In genomic region chr20:4862661-4863060, GRCh38 we compare ENCODE assay signal across 1 cellular context.
TF ChIP-seq lines count a peak whose summit lies in the region.

No MANE protein-coding gene starts in this region.

TF ChIP-seq in GM12878, 131 proteins besides CTCF, POLR2A, EP300 and RAD21 (continued from another document):
- no peak for TF ChIP-seq ZNF384 (IDR thresholded peaks at IDR 0.05; ENCODE audit: borderline replicate concordance, low read depth, low read length)
- no peak for TF ChIP-seq HDAC2 (IDR thresholded peaks at IDR 0.05)
- no peak for TF ChIP-seq E2F8 (IDR thresholded peaks at IDR 0.05; ENCODE audit: low read depth, partially characterized antibody)
- TF ChIP-seq PAX5 (IDR thresholded peaks at IDR 0.05; ENCODE audit: borderline replicate concordance, low read depth, low read length), result no peak
- TF ChIP-seq SMC3 (IDR thresholded peaks at IDR 0.05; ENCODE audit: borderline replicate concordance, low read length), result no peak
- no peak for TF ChIP-seq PML (IDR thresholded peaks at IDR 0.05; ENCODE audit: low read length)
- no peak for TF ChIP-seq LARP7 (IDR thresholded peaks at IDR 0.05)
- TF ChIP-seq ATF3 (IDR thresholded peaks at IDR 0.05; ENCODE audit: borderline replicate concordance, extremely low read depth, low read depth, low read length), result no peak
- TF ChIP-seq PRDM15 (CRISPR knock-in tag; IDR thresholded peaks at IDR 0.05), result no peak
- no peak for TF ChIP-seq IRF3 (IDR thresholded peaks at IDR 0.05)
- TF ChIP-seq POLR2AphosphoS2 (IDR thresholded peaks at IDR 0.05; ENCODE audit: low read depth, low read length), result no peak
TF ChIP-seq in GM12878: peak in this region for 0.
